Comparison of ENCODE assay signal across 7 cellular contexts in the genomic region with DNA sequence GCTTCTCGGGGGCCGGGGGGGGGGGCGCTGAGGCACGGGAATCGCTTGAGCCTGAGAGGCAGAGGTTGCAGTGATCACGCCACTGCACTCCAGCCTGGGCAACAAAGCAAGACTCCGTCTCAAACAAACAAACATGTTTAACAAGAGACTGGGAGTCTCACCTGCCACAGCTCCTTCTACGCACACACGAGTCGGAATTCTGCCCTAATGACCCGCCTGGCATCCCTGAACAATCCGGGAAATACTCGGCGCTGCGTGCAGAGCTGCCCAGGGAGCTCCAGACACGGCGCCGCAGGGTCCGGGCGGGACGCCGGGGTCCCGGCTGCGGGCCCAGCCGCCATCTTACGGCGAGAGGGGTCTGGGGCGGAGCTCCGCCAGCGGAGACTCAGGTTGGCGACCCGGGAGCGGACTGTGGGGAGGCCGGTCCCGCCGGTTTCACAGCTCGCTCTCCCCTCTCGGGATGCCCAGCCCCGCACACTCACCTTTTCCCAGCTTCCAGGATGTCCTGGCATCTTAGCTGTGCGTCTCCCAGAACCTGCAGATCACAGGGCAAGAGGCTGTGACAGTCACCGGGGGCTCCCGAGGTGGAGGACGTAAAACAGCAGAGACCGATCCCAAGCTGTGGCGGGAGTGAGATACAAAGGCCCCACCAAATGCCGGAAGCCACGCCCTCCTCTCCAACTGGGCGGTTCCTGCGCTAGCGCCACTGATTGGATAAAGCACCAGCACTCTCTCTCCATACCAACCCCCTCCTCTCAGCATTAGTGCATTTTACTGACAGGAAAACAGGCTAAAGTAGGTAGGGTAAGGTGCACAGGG. TPM values are rescaled to one million over a fixed set of nuclear protein-coding genes. Genes with fewer than 3 reads are reported as not detected.
DNase-seq lines count a peak whose midpoint lies in the region; ATAC-seq, FAIRE-seq and TF ChIP-seq lines count a peak whose summit lies in the region.

No MANE protein-coding gene starts in this region.

- H3K4me2 ChIP-seq in mammary epithelial cell (ENCODE audit: insufficient read depth, low read depth, low read length) = peak overlapping the region; percentile 74

- no TSS peak for BruUV-seq in mammary epithelial cell (replicated peaks; lab: Mats Ljungman, UMichigan)

- no peaks in the 10 kb centered on the region for H4K20me1 ChIP-seq in mammary epithelial cell (ENCODE audit: insufficient read depth, low read length)

- FAIRE-seq in GM18507 (lab: Jason Lieb, UNC) = peak; percentile 94
- no peak for FAIRE-seq in small intestine (lab: Jason Lieb, UNC)

- CTCF ChIA-PET in mammary epithelial cell (lab: Charles Lee; ENCODE audit: low non-redundant PET) = interaction anchor here (0.7 kb wide), 1 partner anchor 641 kb away, joined by 18 read pairs; the partner anchor contains the start of gene ZNF726

- intact Hi-C loops in mammary epithelial cell (cut with micrococcal nuclease) = loop anchor here (1.0 to 10.0 kb wide), 3 partner anchors 24 to 761 kb away; partner anchors contain the start of genes ZNF724 and ZNF91

- no peaks in the 10 kb centered on the region for H3K4me1 ChIP-seq in mammary epithelial cell (ENCODE audit: insufficient read depth, low read length)
- no peaks in the 10 kb centered on the region for H3K4me1 ChIP-seq in small intestine (ENCODE audit: control insufficient read depth in 2 of 2, insufficient read depth in 1 of 2, low read depth in 1 of 2, low read length in 1 of 2)

- TF ChIP-seq CTCF in VCaP (conservative IDR thresholded peaks at IDR 0.05) = no peak
- TF ChIP-seq CTCF in mammary epithelial cell (conservative IDR thresholded peaks at IDR 0.05 in 1 of 2, IDR thresholded peaks at IDR 0.05 in 1 of 2; ENCODE audit: extremely low read depth in 1 of 2, insufficient read depth in 1 of 2, low read depth in 1 of 2, low read length in 2 of 2) = peak in 1 of 2 donors; percentile 24

- dilution Hi-C loops in mammary epithelial cell (cut with HindIII; ENCODE audit: low sequenced_read_pairs) = no loop called here

- H3K36me3 ChIP-seq in mammary epithelial cell (ENCODE audit: insufficient read depth, low read length) (no peaks in the 10 kb centered on the region), small intestine (ENCODE audit: control insufficient read depth in 2 of 2, insufficient read depth in 2 of 2, low read length in 2 of 2) (no peaks in the 10 kb centered on the region)

- DNase-seq in GM18507 (ENCODE audit: extremely low spot score, insufficient read length, low read depth) = peak; percentile 71
- peak; percentile 87 for DNase-seq in NCI-H2107 treated with DMSO at 0.1 percent for 48 hours (lab: John Stamatoyannopoulos, UW; ENCODE audit: unreplicated experiment)
- peak; percentile 87 for DNase-seq in mammary epithelial cell
- peak; percentile 94 for DNase-seq in iPS-NIHi11 (ENCODE audit: low spot score)
- peak; percentile 95 for DNase-seq in small intestine

- peak; percentile 98 for ATAC-seq in HG03025 (IDR thresholded peaks at IDR 0.05; ENCODE audit: low FRiP score, unreplicated experiment)

- H3K4me3 ChIP-seq in mammary epithelial cell (replicated peaks in 1 of 3; ENCODE audit: insufficient read depth in 1 of 3, low read depth in 2 of 3, low read length in 3 of 3) (peak overlapping the region; percentile 67 to 88 (median 71)), small intestine (ENCODE audit: low read depth in 1 of 2, low read length in 2 of 2) (peak overlapping the region; percentile 83 to 88)

- H3K9ac ChIP-seq in mammary epithelial cell (ENCODE audit: insufficient read depth, low read length) = peak overlapping the region; percentile 69

- H3K27ac ChIP-seq in VCaP (peak overlapping the region; percentile 86), mammary epithelial cell (ENCODE audit: insufficient read depth, low read depth, low read length) (peak overlapping the region; percentile 59), small intestine (ENCODE audit: low read depth in 1 of 2, low read length in 1 of 2) (peak overlapping the region; percentile 73 to 90)

- H3K9me3 ChIP-seq in mammary epithelial cell (replicated peaks; ENCODE audit: insufficient read depth, low read length) (no peaks in the 10 kb centered on the region), small intestine (ENCODE audit: control insufficient read depth, low read depth) (no peaks in the 10 kb centered on the region)

- 0% methylated on average over 16 of the region's 50 CpGs for WGBS in mammary epithelial cell (ENCODE audit: low coverage, missing lambda C conversion rate)
- 0 to 1% (median 1%) methylated on average over 49 to 50 of the region's 50 CpGs for WGBS in small intestine, 3 donors

- H3K27me3 ChIP-seq in mammary epithelial cell (ENCODE audit: insufficient read depth, low read length) = no peaks in the 10 kb centered on the region
- no peaks in the 10 kb centered on the region for H3K27me3 ChIP-seq in small intestine (ENCODE audit: control insufficient read depth in 2 of 2, insufficient read depth in 2 of 2, low read length in 2 of 2)

- in situ Hi-C loops in mammary epithelial cell (cut with MboI; ENCODE audit: low sequenced_read_pairs in 2 of 2) = no loop called here

- peaks cover 3% of the 10 kb centered on the region for H3K79me2 ChIP-seq in mammary epithelial cell (ENCODE audit: insufficient read depth, low read length)

- peak overlapping the region; percentile 99 for H2AFZ ChIP-seq in mammary epithelial cell (ENCODE audit: low read depth, low read length)

RNA-seq across cellular contexts. Expression of gene ZNF724, which starts 23.6 kb away (rescaled TPM):
- total RNA-seq in mammary epithelial cell = 10 to 100 TPM in 1 of 2 donors, 1 to 10 TPM in 1; 8.3 to 10.3 TPM
- polyA plus RNA-seq in mammary epithelial cell (4.0 TPM), small intestine (1 to 10 TPM in 1 of 3 donors, under 1 TPM in 1, not detected in 1; 0.27 to 1.1 TPM)
- polyA minus RNA-seq in mammary epithelial cell = 17.9 TPM

Comparison
In these comparisons a context has a peak if more than half of its experiments do, and no peak if none do; other contexts are left out.
1. Peak in every context shown above with its lines: DNase-seq, ATAC-seq, H3K4me3 ChIP-seq and H3K27ac ChIP-seq.